8 cellular contexts compared by ENCODE assay signal in genomic region chr16:807345-808251, GRCh38. TPM values are rescaled to one million over a fixed set of nuclear protein-coding genes. Genes with fewer than 3 reads are reported as not detected.
DNase-seq lines count a peak whose midpoint lies in the region; ATAC-seq and TF ChIP-seq lines count a peak whose summit lies in the region.

No MANE protein-coding gene starts in this region.

- H3K27ac Mint-ChIP-seq in CD8-positive, alpha-beta memory T cell: peak overlapping the region; percentile 88 to 100 (median 94)

- peak; percentile 72 to 87 (median 74) for DNase-seq in CD8-positive, alpha-beta memory T cell
- peak; percentile 96 for DNase-seq in HT-29 (ENCODE audit: low spot score)
- peak; percentile 66 for DNase-seq in activated T-cell treated with anti-CD3 and anti-CD28 coated beads for 4 hours
- DNase-seq in epithelial cell of prostate (ENCODE audit: low read depth, low spot score): peak; percentile 51
- DNase-seq in mucosa of descending colon: peak; percentile 94 to 97 (median 95)
- peak; percentile 80 to 84 for DNase-seq in stimulated activated CD8-positive, alpha-beta memory T cell treated with anti-CD3 and anti-CD28 coated beads, Interleukin-2, amount 100 ng/mL, for 48 hours (ENCODE audit: low read depth in 2 of 2)

- peak overlapping the region; percentile 99 for H2AFZ ChIP-seq in OCI-LY3 (ENCODE audit: low read depth, low read length)

- H3K27me3 Mint-ChIP-seq in CD8-positive, alpha-beta memory T cell: peaks cover 6 to 11% of the 10 kb centered on the region in 2 donors

- peak overlapping the region; percentile 85 for H3K9ac ChIP-seq in OCI-LY3 (ENCODE audit: low read length)

- H3K4me1 Mint-ChIP-seq in CD8-positive, alpha-beta memory T cell: peaks cover 11 to 15% (median 12%) of the 10 kb centered on the region in 3 donors

- no peaks in the 10 kb centered on the region for H3K36me3 ChIP-seq in CD8-positive, alpha-beta memory T cell (ENCODE audit: insufficient read depth, low read length)
- H3K36me3 ChIP-seq in OCI-LY3 (replicated peaks; ENCODE audit: low read depth, low read length): no peaks in the 10 kb centered on the region
- H3K36me3 ChIP-seq in mucosa of descending colon (ENCODE audit: low read depth): no peaks in the 10 kb centered on the region

- H3K4me1 ChIP-seq in CD8-positive, alpha-beta memory T cell (ENCODE audit: insufficient read depth, low read length): peaks cover 7% of the 10 kb centered on the region
- H3K4me1 ChIP-seq in OCI-LY3 (ENCODE audit: low read length): peaks cover 11% of the 10 kb centered on the region
- H3K4me1 ChIP-seq in mucosa of descending colon (ENCODE audit: low read depth): peaks cover 3% of the 10 kb centered on the region

- CTCF ChIA-PET in CD8-positive, alpha-beta memory T cell (lab: Charles Lee): interaction anchor here (1.2 kb wide), 1 partner anchor 95 kb away, joined by 5 read pairs; no protein-coding TSS in a partner anchor

- intact Hi-C loops in mucosa of descending colon (cut with DNase I, micrococcal nuclease): no loop called here

- ATAC-seq in GM19468 (IDR thresholded peaks at IDR 0.05; ENCODE audit: extremely low read depth, unreplicated experiment) (peak; percentile 49), mucosa of descending colon (peak; percentile 98)

- peaks cover 0 to 3% (median 3%) of the 10 kb centered on the region in 3 donors for H3K36me3 Mint-ChIP-seq in CD8-positive, alpha-beta memory T cell

- TF ChIP-seq CTCF in OCI-LY3 (IDR thresholded peaks at IDR 0.05; ENCODE audit: low read depth, low read length) (no peak), mucosa of descending colon (IDR thresholded peaks at IDR 0.05) (no peak)

- H3K4me2 ChIP-seq in OCI-LY3 (ENCODE audit: low read length): peak overlapping the region; percentile 95

- H3K9me3 Mint-ChIP-seq in CD8-positive, alpha-beta memory T cell: peaks cover 0 to 5% (median 0%) of the 10 kb centered on the region in 5 donors

- peak overlapping the region; percentile 90 to 96 (median 94) for H3K4me3 Mint-ChIP-seq in CD8-positive, alpha-beta memory T cell

- H3K27me3 ChIP-seq in CD8-positive, alpha-beta memory T cell (ENCODE audit: insufficient read depth, low read length, poor library complexity, severe bottlenecking): no peaks in the 10 kb centered on the region
- H3K27me3 ChIP-seq in OCI-LY3 (ENCODE audit: low read depth, low read length): no peaks in the 10 kb centered on the region

- peaks cover 8% of the 10 kb centered on the region; the same call in 1 of the 2 replicates for H3K79me2 ChIP-seq in OCI-LY3 (ENCODE audit: low read length)

- no peaks in the 10 kb centered on the region for H3K9me3 ChIP-seq in CD8-positive, alpha-beta memory T cell (ENCODE audit: low read length)
- no peaks in the 10 kb centered on the region for H3K9me3 ChIP-seq in OCI-LY3 (ENCODE audit: insufficient read depth, low read length)
- H3K9me3 ChIP-seq in mucosa of descending colon: no peaks in the 10 kb centered on the region

- H3K27ac ChIP-seq in CD8-positive, alpha-beta memory T cell (ENCODE audit: low read depth, low read length): peak overlapping the region; percentile 85
- peak overlapping the region; percentile 62 for H3K27ac ChIP-seq in OCI-LY3 (ENCODE audit: low read length)
- peak overlapping the region; percentile 64 for H3K27ac ChIP-seq in epithelial cell of prostate

- H3K4me3 ChIP-seq in CD8-positive, alpha-beta memory T cell (ENCODE audit: low read length): peak overlapping the region; percentile 96
- peak overlapping the region; percentile 97 for H3K4me3 ChIP-seq in OCI-LY3 (ENCODE audit: low read length)
- H3K4me3 ChIP-seq in mucosa of descending colon: peak overlapping the region; percentile 33

- no peaks in the 10 kb centered on the region for H4K20me1 ChIP-seq in OCI-LY3 (ENCODE audit: insufficient read depth, low read length)

- POLR2A ChIA-PET in CD8-positive, alpha-beta memory T cell (lab: Charles Lee): interaction anchor here (0.5 to 1.0 kb wide), 3 partner anchors 19 to 406 kb away, joined by 3 to 6 read pairs (median 4); partner anchors contain the start of genes CHTF18, DECR2 and RPUSD1

RNA-seq across cellular contexts. Expression of gene GNG13, which starts 7.1 kb away (rescaled TPM):
- total RNA-seq in CD8-positive, alpha-beta memory T cell: not detected
- polyA plus RNA-seq in CD8-positive, alpha-beta memory T cell: not detected
- not detected in 2 replicates for total RNA-seq in HT-29 (2014; rRNA removed; shearing (Covaris generic))
- 1 to 10 TPM in 1 of 3 donors, under 1 TPM in 1, not detected in 1; 0.31 to 1.0 TPM for total RNA-seq in mucosa of descending colon

RNA-seq across cellular contexts. Expression of gene CHTF18, which starts 19.2 kb away (rescaled TPM):
- 100 to 1,000 TPM; 121 to 122 TPM for total RNA-seq in CD8-positive, alpha-beta memory T cell
- polyA plus RNA-seq in CD8-positive, alpha-beta memory T cell: 3.7 TPM
- total RNA-seq in HT-29 (2014; rRNA removed; shearing (Covaris generic)): 121 and 145 TPM in 2 replicates
- 10 to 100 TPM; 11.9 to 32.4 (median 12.3) TPM for total RNA-seq in mucosa of descending colon

RNA-seq across cellular contexts. Expression of gene RPUSD1, which starts 19.4 kb away (rescaled TPM):
- 10 to 100 TPM; 40.2 to 44.5 TPM for total RNA-seq in CD8-positive, alpha-beta memory T cell
- 34.2 TPM for polyA plus RNA-seq in CD8-positive, alpha-beta memory T cell
- 147 and 148 TPM in 2 replicates for total RNA-seq in HT-29 (2014; rRNA removed; shearing (Covaris generic))
- total RNA-seq in mucosa of descending colon: 10 to 100 TPM; 19.8 to 20.0 (median 19.8) TPM

RNA-seq across cellular contexts. Expression of gene MSLN, which starts 47.1 kb away (rescaled TPM):
- total RNA-seq in CD8-positive, alpha-beta memory T cell: not detected
- polyA plus RNA-seq in CD8-positive, alpha-beta memory T cell: not detected
- 3.9 and 8.3 TPM in 2 replicates for total RNA-seq in HT-29 (2014; rRNA removed; shearing (Covaris generic))
- 1 to 10 TPM; 3.4 to 7.0 (median 4.7) TPM for total RNA-seq in mucosa of descending colon

Comparison
In these comparisons a context has a peak if more than half of its experiments do, and no peak if none do; other contexts are left out.
1. Peak in every context shown above with its lines: DNase-seq, ATAC-seq, H3K4me3 ChIP-seq and H3K27ac ChIP-seq.
2. H3K4me3 ChIP-seq: peak in every context shown above with its lines; median percentile 97 in OCI-LY3; 96 in CD8-positive, alpha-beta memory T cell; 33 in mucosa of descending colon.